Comparison of ENCODE assay signal across 8 cellular contexts in the genomic region with DNA sequence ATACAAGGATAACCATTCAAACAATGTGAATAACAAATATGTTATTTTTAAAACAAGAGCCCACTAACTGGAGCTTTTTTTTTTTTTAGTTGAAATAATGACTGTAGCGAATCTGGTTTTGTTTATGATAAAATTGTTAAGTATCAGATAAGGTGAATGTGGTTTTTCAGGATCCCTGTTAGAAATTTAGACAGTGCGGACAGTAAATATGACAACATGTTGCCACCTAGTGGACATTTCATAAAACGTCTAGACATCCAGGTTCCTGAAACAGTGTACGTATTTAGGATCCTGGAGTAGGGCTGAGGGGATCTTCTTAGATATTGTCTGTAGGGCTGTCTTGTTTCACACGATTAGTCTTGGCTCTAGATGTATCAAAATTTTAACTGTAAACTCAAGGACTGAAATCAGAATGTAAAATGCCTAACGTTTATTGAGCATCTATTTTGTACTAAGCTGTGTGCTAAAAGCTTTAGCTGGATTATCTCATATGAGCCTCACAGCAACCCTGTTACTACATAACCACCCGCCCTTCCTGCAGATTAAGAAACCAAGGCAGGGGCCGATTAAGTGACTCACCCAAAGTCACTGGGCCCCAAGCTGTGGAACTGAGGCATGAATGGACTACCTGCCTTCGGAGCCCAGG. TPM values are rescaled to one million over a fixed set of nuclear protein-coding genes. Genes with fewer than 3 reads are reported as not detected.
DNase-seq lines count a peak whose midpoint lies in the region; ATAC-seq and TF ChIP-seq lines count a peak whose summit lies in the region.

No MANE protein-coding gene starts in this region.

- no peaks in the 10 kb centered on the region for H3K9me3 ChIP-seq in transverse colon

- H3K27me3 ChIP-seq in brain microvascular endothelial cell (replicated peaks), result no peaks in the 10 kb centered on the region
- H3K27me3 ChIP-seq in transverse colon, result no peaks in the 10 kb centered on the region

- intact Hi-C loops in transverse colon (cut with DNase I; ENCODE audit: low total_unique reads), result loop anchor here (10.0 kb wide), 1 partner anchor 308 kb away; no protein-coding TSS in a partner anchor

- H3K27ac ChIP-seq in brain microvascular endothelial cell (no peak overlapping the region), transverse colon (no peak overlapping the region)

- DNase-seq in CD1c-positive myeloid dendritic cell (ENCODE audit: extremely low spot score) (peak; percentile 74), NCI-H460 (ENCODE audit: extremely low read depth, low read depth) (peak; percentile 69), brain microvascular endothelial cell (peak; percentile 66), kidney glomerular epithelial cell (lab: John Stamatoyannopoulos, UW) (peak; percentile 58), transverse colon (no peak)

- no peaks in the 10 kb centered on the region for H3K36me3 ChIP-seq in brain microvascular endothelial cell (replicated peaks)
- H3K36me3 ChIP-seq in transverse colon, result no peaks in the 10 kb centered on the region

- 13 to 31% methylated on average over 5 to 9 of the region's 9 CpGs for WGBS in transverse colon (ENCODE audit: low coverage in 1 of 2), 2 donors

- in situ Hi-C loops in brain microvascular endothelial cell (cut with HindIII; ENCODE audit: low pct_ligation_motif_present, low sequenced_read_pairs), result no loop called here
- in situ Hi-C loops in transverse colon (cut with MboI; ENCODE audit: low pct_ligation_motif_present in 1 of 4, low pct_unique_long_range_greater_than_20kb in 1 of 4, low sequenced_read_pairs in 3 of 4), result loop anchor here in 3 of 4 donors (5.0 to 10.0 kb wide), 3 partner anchors 298 to 538 kb away; no protein-coding TSS in a partner anchor

- TF ChIP-seq CTCF in brain microvascular endothelial cell (IDR thresholded peaks at IDR 0.05; ENCODE audit: low read depth, low read length, missing control alignments) (peak; percentile 51), transverse colon (IDR thresholded peaks at IDR 0.05) (peak; percentile 61 to 79 (median 72))

- no peak for TF ChIP-seq POLR2A in transverse colon (IDR thresholded peaks at IDR 0.05)

- H3K4me3 ChIP-seq in brain microvascular endothelial cell (ENCODE audit: low read depth, low read length) (no peak overlapping the region), transverse colon (no peak overlapping the region)

- no peak for TF ChIP-seq EP300 in transverse colon (IDR thresholded peaks at IDR 0.05; ENCODE audit: low read depth)

- peak; percentile 78 for ATAC-seq in GM18867 (IDR thresholded peaks at IDR 0.05; ENCODE audit: unreplicated experiment)
- peak; percentile 70 for ATAC-seq in HG03280 (IDR thresholded peaks at IDR 0.05; ENCODE audit: unreplicated experiment)
- ATAC-seq in GM21825 (IDR thresholded peaks at IDR 0.05; ENCODE audit: unreplicated experiment), result no peak

- H3K4me1 ChIP-seq in transverse colon, result no peaks in the 10 kb centered on the region

RNA-seq across cellular contexts. Expression of a gene that starts 23.9 kb away (rescaled TPM):
- 55.6 and 64.8 TPM in 2 replicates for total RNA-seq in NCI-H460 (2014; rRNA removed; shearing (Covaris generic))
- 33.1 and 39.1 TPM in 2 replicates for polyA plus RNA-seq in NCI-H460 (2014; cell fraction: nucleus; rRNA removed)
- total RNA-seq in transverse colon, result 100 to 1,000 TPM in 1 of 4 donors, 10 to 100 TPM in 3; 24.9 to 109 (median 78.2) TPM
